22 cellular contexts compared by ENCODE assay signal in genomic region chr6:104599821-104600658, GRCh38.
"Had no signal": no experiment of that assay in that cellular context is flagged by ENCODE, and none has a peak within 500 bp of the region (broad histone marks: within the 10 kb centered on the region; RNA-seq: fewer than 3 reads in every experiment).

No MANE protein-coding gene starts in this region.

- H3K36me3 ChIP-seq: spleen, tibial artery had no signal

- H3K27ac Mint-ChIP-seq: activated CD4-positive, alpha-beta T cell treated with anti-CD3 and anti-CD28 coated beads, Interleukin-2, amount 10 ng/mL, durations not matched to agents 24 days and 14 days; activated CD8-positive, alpha-beta T cell treated with anti-CD3 and anti-CD28 coated beads for 36 hours; nephron progenitor cell had no signal

- H3K4me3 Mint-ChIP-seq: activated CD4-positive, alpha-beta T cell treated with anti-CD3 and anti-CD28 coated beads, Interleukin-2, amount 10 ng/mL, durations not matched to agents 24 days and 14 days; activated CD8-positive, alpha-beta T cell treated with anti-CD3 and anti-CD28 coated beads for 36 hours; activated T-cell treated with anti-CD3 and anti-CD28 coated beads, Interleukin-2, amount 50 U/mL, for 4 hours; nephron progenitor cell had no signal

- H3K27me3 ChIP-seq: spleen, tibial artery had no signal

- DNase-seq: activated CD4-positive, alpha-beta T cell treated with anti-CD3 and anti-CD28 coated beads, Interleukin-2, amount 10 ng/mL, durations not matched to agents 24 days and 14 days; activated CD8-positive, alpha-beta memory T cell treated with anti-CD3 and anti-CD28 coated beads, Interleukin-2, amount 50 U/mL, for 4 hours; activated CD8-positive, alpha-beta T cell treated with anti-CD3 and anti-CD28 coated beads for 36 hours; activated naive CD4-positive, alpha-beta T cell treated with anti-CD3 and anti-CD28 coated beads, Interleukin-2, amount 50 U/mL, for 16 hours; activated T-cell treated with anti-CD3 and anti-CD28 coated beads, Interleukin-2, amount 50 U/mL, for 4 hours; cerebellar nuclear complex; cortex of kidney; effector CD8-positive, alpha-beta T cell; foreskin fibroblast; left ventricle myocardium superior; nephron progenitor cell; nucleus accumbens; posterior cingulate gyrus; retina; spleen; stimulated activated CD8-positive, alpha-beta memory T cell treated with anti-CD3 and anti-CD28 coated beads, Interleukin-4, amount 100 ng/mL, for 48 hours; stimulated activated naive CD4-positive, alpha-beta T cell; substantia nigra; SW 1271; T-helper 2 cell; tibial artery had no signal

- H3K9me3 Mint-ChIP-seq: activated CD8-positive, alpha-beta T cell treated with anti-CD3 and anti-CD28 coated beads for 36 hours; activated T-cell treated with anti-CD3 and anti-CD28 coated beads, Interleukin-2, amount 50 U/mL, for 4 hours; nephron progenitor cell had no signal

- H3K4me3 ChIP-seq: spleen, tibial artery had no signal

- H3K27me3 Mint-ChIP-seq: activated CD4-positive, alpha-beta T cell treated with anti-CD3 and anti-CD28 coated beads, Interleukin-2, amount 10 ng/mL, durations not matched to agents 24 days and 14 days had no signal

- H3K9me3 ChIP-seq: spleen, tibial artery had no signal

- FAIRE-seq: urothelium cell line had no signal

- ATAC-seq: activated CD8-positive, alpha-beta T cell treated with anti-CD3 and anti-CD28 coated beads for 36 hours; activated T-cell treated with anti-CD3 and anti-CD28 coated beads, Interleukin-2, amount 50 U/mL, for 4 hours; left ventricle myocardium superior had no signal

- H3K27ac ChIP-seq: tibial artery had no signal
